Comparison of ENCODE assay signal across 1 cellular context in genomic region chr13:77519396-77519795, GRCh38. TPM values are rescaled to one million over a fixed set of nuclear protein-coding genes. Genes with fewer than 3 reads are reported as not detected.
"Had no signal": no experiment of that assay in that cellular context is flagged by ENCODE, and none has a peak within 500 bp of the region (broad histone marks: within the 10 kb centered on the region; RNA-seq: fewer than 3 reads in every experiment).

No MANE protein-coding gene starts in this region.

RNA-seq across cellular contexts. Expression of gene SCEL, which starts 16.1 kb away (rescaled TPM):
- total RNA-seq: G401 had no signal
